In genomic region chr1:24415334-24415909, GRCh38 we compare ENCODE assay signal across 1 cellular context.
A peak's percentile ranks its signal among the peaks of the same experiment; 100 is the strongest.
TF ChIP-seq lines count a peak whose summit lies in the region.

Gene NIPAL3, plus strand, starts transcription at chr1:24415802. Its CDS starts 3,746 bp downstream, at chr1:24419548.

TF ChIP-seq in K562, 482 proteins besides CTCF, POLR2A, EP300 and RAD21 (continued from another document and continues in another):
- TF ChIP-seq USF2 (CRISPR knock-in tag; IDR thresholded peaks at IDR 0.05) (no peak), PCBP2 (IDR thresholded peaks at IDR 0.05; ENCODE audit: low read depth, low read length, poor library complexity, severe bottlenecking) (no peak), GTF2F1 (IDR thresholded peaks at IDR 0.05; ENCODE audit: low read depth, low read length) (0 out of 2 replicates have a peak, but pooled peaks have one; percentile 62), NR4A1 (CRISPR knock-in tag; IDR thresholded peaks at IDR 0.05) (no peak), NR4A1 (tag; IDR thresholded peaks at IDR 0.05) (peak; percentile 38; the same call in 1 of the 2 replicates), USF1 (CRISPR knock-in tag; IDR thresholded peaks at IDR 0.05) (no peak), POLR2AphosphoS2 (IDR thresholded peaks at IDR 0.05; ENCODE audit: low read length) (no peak), ZNF263 (CRISPR knock-in tag; IDR thresholded peaks at IDR 0.05; ENCODE audit: borderline replicate concordance) (no peak), MYC (IDR thresholded peaks at IDR 0.05; ENCODE audit: low read depth, low read length) (peak; percentile 71), MYC (CRISPR knock-in tag; IDR thresholded peaks at IDR 0.05; ENCODE audit: borderline replicate concordance, low read depth) (no peak), ZNF282 (CRISPR knock-in tag; IDR thresholded peaks at IDR 0.05) (no peak), ZNF76 (CRISPR knock-in tag; IDR thresholded peaks at IDR 0.05; ENCODE audit: borderline replicate concordance) (0 out of 2 replicates have a peak, but pooled peaks have one; percentile 43), LCOR (CRISPR knock-in tag; IDR thresholded peaks at IDR 0.05) (peak; percentile 72; the same call in 1 of the 2 replicates), NFIC (IDR thresholded peaks at IDR 0.05) (peak; percentile 70), CCNT2 (IDR thresholded peaks at IDR 0.05; ENCODE audit: borderline replicate concordance, extremely low read depth, insufficient read length, low read depth, low read length) (peak; percentile 59), ZKSCAN1 (IDR thresholded peaks at IDR 0.05; ENCODE audit: low read depth, low read length) (peak; percentile 61; the same call in 1 of the 2 replicates), RBM25 (IDR thresholded peaks at IDR 0.05; ENCODE audit: low read depth, low read length, severe bottlenecking) (peak; percentile 93), ZNF217 (CRISPR knock-in tag; IDR thresholded peaks at IDR 0.05) (no peak), RCOR1 (IDR thresholded peaks at IDR 0.05; ENCODE audit: borderline replicate concordance in 1 of 2, low read depth in 2 of 2, low read length in 2 of 2) (peak; percentile 59 to 89), TEAD4 (IDR thresholded peaks at IDR 0.05; ENCODE audit: low read length) (no peak), TEAD4 (CRISPR knock-in tag; IDR thresholded peaks at IDR 0.05; ENCODE audit: borderline replicate concordance) (no peak), GTF3C2 (IDR thresholded peaks at IDR 0.05; ENCODE audit: borderline replicate concordance, extremely low read depth, insufficient read length) (peak; percentile 8), MEIS2 (IDR thresholded peaks at IDR 0.05; ENCODE audit: partially characterized antibody) (peak; percentile 58), CBX1 (IDR thresholded peaks at IDR 0.05; ENCODE audit: low read depth) (no peak), YY1 (IDR thresholded peaks at IDR 0.05; ENCODE audit: borderline replicate concordance in 1 of 3, control insufficient read depth in 1 of 3, extremely low read depth in 1 of 3, insufficient read depth in 3 of 3, insufficient read length in 1 of 3, insufficient replicate concordance in 2 of 3, low read depth in 1 of 3, low read length in 2 of 3) (peak in 2 of 3 experiments; percentile 49 to 54), SMAD1 (IDR thresholded peaks at IDR 0.05; ENCODE audit: low read depth, low read length, partially characterized antibody) (no peak), ZNF766 (CRISPR knock-in tag; conservative IDR thresholded peaks at IDR 0.05) (peak; percentile 56; the same call in 1 of the 2 replicates), MAZ (CRISPR knock-in tag; conservative IDR thresholded peaks at IDR 0.05 in 1 of 2, IDR thresholded peaks at IDR 0.05 in 1 of 2) (peak; percentile 78), ARID4B (CRISPR knock-in tag; IDR thresholded peaks at IDR 0.05) (no peak), SUPT5H (IDR thresholded peaks at IDR 0.05) (peak; percentile 58; the same call in 1 of the 2 replicates), NFRKB (IDR thresholded peaks at IDR 0.05; ENCODE audit: low read depth) (no peak), ZEB2 (IDR thresholded peaks at IDR 0.05) (peak; percentile 99), CHD2 (IDR thresholded peaks at IDR 0.05; ENCODE audit: low read depth, low read length) (peak; percentile 82), XRCC5 (IDR thresholded peaks at IDR 0.05; ENCODE audit: low read depth, low read length) (peak; percentile 83), ATF1 (CRISPR knock-in tag; IDR thresholded peaks at IDR 0.05) (no peak), ATF1 (tag; IDR thresholded peaks at IDR 0.05) (peak; percentile 87), DACH1 (IDR thresholded peaks at IDR 0.05; ENCODE audit: partially characterized antibody) (no peak), MTA3 (IDR thresholded peaks at IDR 0.05; ENCODE audit: borderline replicate concordance) (peak; percentile 85; the same call in 1 of the 2 replicates), ZNF324 (CRISPR knock-in tag; IDR thresholded peaks at IDR 0.05) (no peak), CGGBP1 (CRISPR knock-in tag; IDR thresholded peaks at IDR 0.05) (no peak)
- TF ChIP-seq, protein P1, sequence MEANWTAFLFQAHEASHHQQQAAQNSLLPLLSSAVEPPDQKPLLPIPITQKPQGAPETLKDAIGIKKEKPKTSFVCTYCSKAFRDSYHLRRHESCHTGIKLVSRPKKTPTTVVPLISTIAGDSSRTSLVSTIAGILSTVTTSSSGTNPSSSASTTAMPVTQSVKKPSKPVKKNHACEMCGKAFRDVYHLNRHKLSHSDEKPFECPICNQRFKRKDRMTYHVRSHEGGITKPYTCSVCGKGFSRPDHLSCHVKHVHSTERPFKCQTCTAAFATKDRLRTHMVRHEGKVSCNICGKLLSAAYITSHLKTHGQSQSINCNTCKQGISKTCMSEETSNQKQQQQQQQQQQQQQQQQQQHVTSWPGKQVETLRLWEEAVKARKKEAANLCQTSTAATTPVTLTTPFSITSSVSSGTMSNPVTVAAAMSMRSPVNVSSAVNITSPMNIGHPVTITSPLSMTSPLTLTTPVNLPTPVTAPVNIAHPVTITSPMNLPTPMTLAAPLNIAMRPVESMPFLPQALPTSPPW (CRISPR knock-in tag; IDR thresholded peaks at IDR 0.05), result peak; percentile 41
- TF ChIP-seq, protein P2, sequence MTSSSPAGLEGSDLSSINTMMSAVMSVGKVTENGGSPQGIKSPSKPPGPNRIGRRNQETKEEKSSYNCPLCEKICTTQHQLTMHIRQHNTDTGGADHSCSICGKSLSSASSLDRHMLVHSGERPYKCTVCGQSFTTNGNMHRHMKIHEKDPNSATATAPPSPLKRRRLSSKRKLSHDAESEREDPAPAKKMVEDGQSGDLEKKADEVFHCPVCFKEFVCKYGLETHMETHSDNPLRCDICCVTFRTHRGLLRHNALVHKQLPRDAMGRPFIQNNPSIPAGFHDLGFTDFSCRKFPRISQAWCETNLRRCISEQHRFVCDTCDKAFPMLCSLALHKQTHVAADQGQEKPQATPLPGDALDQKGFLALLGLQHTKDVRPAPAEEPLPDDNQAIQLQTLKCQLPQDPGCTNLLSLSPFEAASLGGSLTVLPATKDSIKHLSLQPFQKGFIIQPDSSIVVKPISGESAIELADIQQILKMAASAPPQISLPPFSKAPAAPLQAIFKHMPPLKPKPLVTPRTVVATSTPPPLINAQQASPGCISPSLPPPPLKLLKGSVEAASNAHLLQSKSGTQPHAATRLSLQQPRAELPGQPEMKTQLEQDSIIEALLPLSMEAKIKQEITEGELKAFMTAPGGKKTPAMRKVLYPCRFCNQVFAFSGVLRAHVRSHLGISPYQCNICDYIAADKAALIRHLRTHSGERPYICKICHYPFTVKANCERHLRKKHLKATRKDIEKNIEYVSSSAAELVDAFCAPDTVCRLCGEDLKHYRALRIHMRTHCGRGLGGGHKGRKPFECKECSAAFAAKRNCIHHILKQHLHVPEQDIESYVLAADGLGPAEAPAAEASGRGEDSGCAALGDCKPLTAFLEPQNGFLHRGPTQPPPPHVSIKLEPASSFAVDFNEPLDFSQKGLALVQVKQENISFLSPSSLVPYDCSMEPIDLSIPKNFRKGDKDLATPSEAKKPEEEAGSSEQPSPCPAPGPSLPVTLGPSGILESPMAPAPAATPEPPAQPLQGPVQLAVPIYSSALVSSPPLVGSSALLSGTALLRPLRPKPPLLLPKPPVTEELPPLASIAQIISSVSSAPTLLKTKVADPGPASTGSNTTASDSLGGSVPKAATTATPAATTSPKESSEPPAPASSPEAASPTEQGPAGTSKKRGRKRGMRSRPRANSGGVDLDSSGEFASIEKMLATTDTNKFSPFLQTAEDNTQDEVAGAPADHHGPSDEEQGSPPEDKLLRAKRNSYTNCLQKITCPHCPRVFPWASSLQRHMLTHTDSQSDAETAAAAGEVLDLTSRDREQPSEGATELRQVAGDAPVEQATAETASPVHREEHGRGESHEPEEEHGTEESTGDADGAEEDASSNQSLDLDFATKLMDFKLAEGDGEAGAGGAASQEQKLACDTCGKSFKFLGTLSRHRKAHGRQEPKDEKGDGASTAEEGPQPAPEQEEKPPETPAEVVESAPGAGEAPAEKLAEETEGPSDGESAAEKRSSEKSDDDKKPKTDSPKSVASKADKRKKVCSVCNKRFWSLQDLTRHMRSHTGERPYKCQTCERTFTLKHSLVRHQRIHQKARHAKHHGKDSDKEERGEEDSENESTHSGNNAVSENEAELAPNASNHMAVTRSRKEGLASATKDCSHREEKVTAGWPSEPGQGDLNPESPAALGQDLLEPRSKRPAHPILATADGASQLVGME (CRISPR knock-in tag; IDR thresholded peaks at IDR 0.05), result 0 out of 2 replicates have a peak, but pooled peaks have one; percentile 38
- TF ChIP-seq, protein P3, sequence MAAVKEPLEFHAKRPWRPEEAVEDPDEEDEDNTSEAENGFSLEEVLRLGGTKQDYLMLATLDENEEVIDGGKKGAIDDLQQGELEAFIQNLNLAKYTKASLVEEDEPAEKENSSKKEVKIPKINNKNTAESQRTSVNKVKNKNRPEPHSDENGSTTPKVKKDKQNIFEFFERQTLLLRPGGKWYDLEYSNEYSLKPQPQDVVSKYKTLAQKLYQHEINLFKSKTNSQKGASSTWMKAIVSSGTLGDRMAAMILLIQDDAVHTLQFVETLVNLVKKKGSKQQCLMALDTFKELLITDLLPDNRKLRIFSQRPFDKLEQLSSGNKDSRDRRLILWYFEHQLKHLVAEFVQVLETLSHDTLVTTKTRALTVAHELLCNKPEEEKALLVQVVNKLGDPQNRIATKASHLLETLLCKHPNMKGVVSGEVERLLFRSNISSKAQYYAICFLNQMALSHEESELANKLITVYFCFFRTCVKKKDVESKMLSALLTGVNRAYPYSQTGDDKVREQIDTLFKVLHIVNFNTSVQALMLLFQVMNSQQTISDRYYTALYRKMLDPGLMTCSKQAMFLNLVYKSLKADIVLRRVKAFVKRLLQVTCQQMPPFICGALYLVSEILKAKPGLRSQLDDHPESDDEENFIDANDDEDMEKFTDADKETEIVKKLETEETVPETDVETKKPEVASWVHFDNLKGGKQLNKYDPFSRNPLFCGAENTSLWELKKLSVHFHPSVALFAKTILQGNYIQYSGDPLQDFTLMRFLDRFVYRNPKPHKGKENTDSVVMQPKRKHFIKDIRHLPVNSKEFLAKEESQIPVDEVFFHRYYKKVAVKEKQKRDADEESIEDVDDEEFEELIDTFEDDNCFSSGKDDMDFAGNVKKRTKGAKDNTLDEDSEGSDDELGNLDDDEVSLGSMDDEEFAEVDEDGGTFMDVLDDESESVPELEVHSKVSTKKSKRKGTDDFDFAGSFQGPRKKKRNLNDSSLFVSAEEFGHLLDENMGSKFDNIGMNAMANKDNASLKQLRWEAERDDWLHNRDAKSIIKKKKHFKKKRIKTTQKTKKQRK (IDR thresholded peaks at IDR 0.05; ENCODE audit: borderline replicate concordance, low read depth, low read length), result peak; percentile 71; the same call in 1 of the 2 replicates
